In genomic region chr2:169796441-169796840, GRCh38 we compare ENCODE assay signal across 16 cellular contexts.
"Had no signal": no experiment of that assay in that cellular context is flagged by ENCODE, and none has a peak within 500 bp of the region (broad histone marks: within the 10 kb centered on the region; RNA-seq: fewer than 3 reads in every experiment).

No MANE protein-coding gene starts in this region.

- H3K27me3 ChIP-seq: ascending aorta, esophagus squamous epithelium, spleen had no signal

- H3K4me3 Mint-ChIP-seq: activated T-helper 1 cell treated with anti-CD3 and anti-CD28 coated beads, Interleukin-12 subunit alpha, Interleukin-12 subunit beta, Interleukin-2, Interleukin-4 antibody, amounts not matched to agents 30 ng/mL and 10 ng/mL and 1 ng/mL, durations not matched to agents 14 hours and 24 hours and 36 hours had no signal

- H3K36me3 ChIP-seq: thoracic aorta had no signal

- H3K9me3 ChIP-seq: ascending aorta, spleen, thoracic aorta had no signal

- H3K4me3 ChIP-seq: ascending aorta, coronary artery, esophagus squamous epithelium, spleen, thoracic aorta had no signal

- H3K27ac Mint-ChIP-seq: activated T-helper 1 cell treated with anti-CD3 and anti-CD28 coated beads, Interleukin-12 subunit alpha, Interleukin-12 subunit beta, Interleukin-2, Interleukin-4 antibody, amounts not matched to agents 30 ng/mL and 10 ng/mL and 1 ng/mL, durations not matched to agents 14 hours and 24 hours and 36 hours had no signal

- H3K27ac ChIP-seq: ascending aorta, coronary artery, esophagus squamous epithelium, spleen, thoracic aorta had no signal

- H3K9me3 Mint-ChIP-seq: activated T-helper 1 cell treated with anti-CD3 and anti-CD28 coated beads, Interleukin-12 subunit alpha, Interleukin-12 subunit beta, Interleukin-2, Interleukin-4 antibody, amounts not matched to agents 30 ng/mL and 10 ng/mL and 1 ng/mL, durations not matched to agents 14 hours and 24 hours and 36 hours had no signal

- ATAC-seq: activated CD4-positive, CD25-positive, alpha-beta regulatory T cell treated with anti-CD3 and anti-CD28 coated beads, Interleukin-2, amount 50 U/mL, for 24 hours; sciatic nerve had no signal

- DNase-seq: activated CD4-positive, alpha-beta T cell treated with anti-CD3 and anti-CD28 coated beads, Interleukin-2, amount 50 U/mL, for 1 hour; activated CD8-positive, alpha-beta memory T cell treated with anti-CD3 and anti-CD28 coated beads for 24 hours; activated naive CD4-positive, alpha-beta T cell; esophagus squamous epithelium; hippocampal formation; kidney glomerular epithelial cell; mesenchymal stem cell; spleen; T-helper 1 cell; T1000 had no signal
